In genomic region chr1:212594640-212595039, GRCh38 we compare ENCODE assay signal across 19 cellular contexts. TPM values are rescaled to one million over a fixed set of nuclear protein-coding genes. Genes with fewer than 3 reads are reported as not detected.
DNase-seq lines count a peak whose midpoint lies in the region; ATAC-seq, FAIRE-seq and TF ChIP-seq lines count a peak whose summit lies in the region.
"Had no signal": no experiment of that assay in that cellular context is flagged by ENCODE, and none has a peak within 500 bp of the region (broad histone marks: within the 10 kb centered on the region; RNA-seq: fewer than 3 reads in every experiment).

No MANE protein-coding gene starts in this region.

- FAIRE-seq in A549 (lab: Jason Lieb, UNC) (no peak), GM19239 (lab: Jason Lieb, UNC) (peak; percentile 31)
- FAIRE-seq: K562 had no signal

- no peaks in the 10 kb centered on the region for H3K79me1 ChIP-seq in mesendoderm (ENCODE audit: low read length)

- no peak overlapping the region for H2AK5ac ChIP-seq in mesendoderm (ENCODE audit: low read length)

- no peak overlapping the region for H2BK120ac ChIP-seq in mesendoderm (ENCODE audit: low read depth, low read length)

- H3K4me1 ChIP-seq in A549 (peaks cover 30% of the 10 kb centered on the region), SJSA1 (replicated peaks) (peaks cover 22% of the 10 kb centered on the region), mesendoderm (ENCODE audit: control insufficient read depth, low read depth, low read length) (peaks cover 2% of the 10 kb centered on the region)

- H3K4me3 ChIP-seq in A549 (no peak overlapping the region), SJSA1 (no peak overlapping the region), mesendoderm (ENCODE audit: low read length) (no peak overlapping the region)
- H3K4me3 ChIP-seq: GM23248, K562 had no signal

- ATAC-seq in A549 (no peak), HG03039 (IDR thresholded peaks at IDR 0.05; ENCODE audit: unreplicated experiment) (no peak), HG03439 (IDR thresholded peaks at IDR 0.05; ENCODE audit: unreplicated experiment) (no peak)

- H3K36me3 ChIP-seq in SJSA1 (no peaks in the 10 kb centered on the region), mesendoderm (ENCODE audit: control insufficient read depth, insufficient read depth, low read length) (no peaks in the 10 kb centered on the region)

- CTCF ChIA-PET in A549 (lab: Yijun Ruan, JAX), result interaction anchor here (0.8 to 2.5 kb wide), 9 partner anchors 8 to 139 kb away, joined by 3 to 17 read pairs (median 5); no protein-coding TSS in a partner anchor

- H3K56ac ChIP-seq in mesendoderm (ENCODE audit: low read length), result no peak overlapping the region

- no peak overlapping the region for H3K4ac ChIP-seq in mesendoderm (ENCODE audit: low read depth, low read length)

- TF ChIP-seq POLR2A in A549 (IDR thresholded peaks at IDR 0.05; ENCODE audit: low read length), result no peak

- no peak for TF ChIP-seq EP300 in A549 (IDR thresholded peaks at IDR 0.05)

- no peaks in the 10 kb centered on the region for H3K27me3 ChIP-seq in SJSA1 (replicated peaks)
- no peaks in the 10 kb centered on the region for H3K27me3 ChIP-seq in mesendoderm (ENCODE audit: insufficient read depth, low read length, poor library complexity)

- no peak overlapping the region for H2BK15ac ChIP-seq in mesendoderm (replicated peaks; ENCODE audit: low read depth)

- H4K5ac ChIP-seq in mesendoderm (ENCODE audit: low read length), result no peak overlapping the region

- no peaks in the 10 kb centered on the region for H3K79me2 ChIP-seq in mesendoderm (ENCODE audit: control insufficient read depth, insufficient read depth, low read length)

- H2BK5ac ChIP-seq in mesendoderm (ENCODE audit: low read length), result no peak overlapping the region

- H3K9me3 ChIP-seq in A549 (no peaks in the 10 kb centered on the region), SJSA1 (replicated peaks) (no peaks in the 10 kb centered on the region)

- peak overlapping the region; percentile 28 for H4K8ac ChIP-seq in mesendoderm (ENCODE audit: low read depth, low read length)

- no peak for TF ChIP-seq RAD21 in A549 (conservative IDR thresholded peaks at IDR 0.05 in 1 of 2, IDR thresholded peaks at IDR 0.05 in 1 of 2)

- POLR2A ChIA-PET in A549 (lab: Yijun Ruan, JAX), result interaction anchor here (1.1 kb wide), 1 partner anchor 14 kb away, joined by 6 read pairs; the partner anchor contains the start of gene ATF3

- no peak overlapping the region for H3K18ac ChIP-seq in mesendoderm (ENCODE audit: low read length)

- H3K9ac ChIP-seq in mesendoderm (ENCODE audit: low read length), result no peak overlapping the region
- H3K9ac ChIP-seq: GM23248 had no signal

- DNase-seq in A549 (ENCODE audit: low read depth in 1 of 2, low spot score in 1 of 2) (no peak), GM19239 (ENCODE audit: insufficient read length, low spot score) (no peak), SJSA1 (ENCODE audit: low read depth in 1 of 2, low spot score in 2 of 2) (no peak), mesendoderm (no peak), dermis blood vessel endothelial cell (no peak), NCI-H128 (lab: John Stamatoyannopoulos, UW; ENCODE audit: unreplicated experiment) (no peak)
- DNase-seq: C1 segment of cervical spinal cord; CD8-positive, alpha-beta memory T cell; DMS79 treated with DMSO at 0.1 percent for 48 hours; GM23248; NCI-H1105; NCI-H1694; NCI-H2081 treated with DMSO at 0.1 percent for 48 hours; NCI-H446 treated with DMSO at 0.1 percent for 48 hours; NCI-H748 treated with DMSO at 0.1 percent for 48 hours; SIG-M5 had no signal

- no peak for TF ChIP-seq CTCF in A549 (IDR thresholded peaks at IDR 0.05)

- H3K27ac ChIP-seq in A549 (peak overlapping the region; percentile 36 to 79; a peak in 4 of 6 replicates), SJSA1 (peak overlapping the region; percentile 100; the same call in 1 of the 2 replicates), mesendoderm (ENCODE audit: low read depth, low read length) (no peak overlapping the region)

- no peak overlapping the region for H3K23ac ChIP-seq in mesendoderm (ENCODE audit: low read length)

- WGBS in A549 (ENCODE audit: missing lambda C conversion rate), result 85% methylated on average over 3 of the region's 3 CpGs
- WGBS in mesendoderm (ENCODE audit: extremely low coverage, insufficient coverage, low lambda C conversion rate), result no CpG with 5 or more reads among the region's 3 CpGs

- H3K4me2 ChIP-seq in A549 (no peak overlapping the region), mesendoderm (ENCODE audit: low read length) (no peak overlapping the region)

TF ChIP-seq in A549, 52 proteins besides CTCF, POLR2A, EP300 and RAD21:
- TF ChIP-seq CHD2 (IDR thresholded peaks at IDR 0.05; ENCODE audit: low read length, partially characterized antibody), result no peak
- TF ChIP-seq NR3C1 (IDR thresholded peaks at IDR 0.05), result no peak
- no peak for TF ChIP-seq NFE2L2 (conservative IDR thresholded peaks at IDR 0.05; ENCODE audit: low read length)
- TF ChIP-seq CEBPB (IDR thresholded peaks at IDR 0.05), result no peak
- TF ChIP-seq EHMT2 (IDR thresholded peaks at IDR 0.05; ENCODE audit: low read depth), result no peak
- no peak for TF ChIP-seq RARB (CRISPR knock-in tag; IDR thresholded peaks at IDR 0.05)
- no peak for TF ChIP-seq ATOH8 (CRISPR knock-in tag; IDR thresholded peaks at IDR 0.05; ENCODE audit: low read depth)
- TF ChIP-seq TFCP2L1 (CRISPR knock-in tag; IDR thresholded peaks at IDR 0.05), result no peak
- no peak for TF ChIP-seq NPAS2 (CRISPR knock-in tag; IDR thresholded peaks at IDR 0.05; ENCODE audit: borderline replicate concordance)
- TF ChIP-seq REST (IDR thresholded peaks at IDR 0.05), result no peak
- no peak for TF ChIP-seq HDAC2 (IDR thresholded peaks at IDR 0.05)
- no peak for TF ChIP-seq MAZ (IDR thresholded peaks at IDR 0.05; ENCODE audit: borderline replicate concordance, low read depth, low read length)
- no peak for TF ChIP-seq POLR2AphosphoS2 (conservative IDR thresholded peaks at IDR 0.05; ENCODE audit: low read length)
- TF ChIP-seq PHF8 (IDR thresholded peaks at IDR 0.05; ENCODE audit: borderline replicate concordance, low read depth), result no peak
- no peak for TF ChIP-seq CBX8 (IDR thresholded peaks at IDR 0.05)

RNA-seq across cellular contexts. Expression of gene ATF3, which starts 13.9 kb away (rescaled TPM):
- polyA plus RNA-seq in A549 (2011; rRNA removed) (33.4 and 62.9 TPM in 2 replicates), A549 (2017; fragmentation: RNase III; extraction: RNeasy Plus Mini Kit Qiagen cat#74134 plus additional on column Dnase treatment) (4.4 to 5.0 TPM (median 4.7 TPM) in 3 replicates)
- polyA plus RNA-seq in A549 (2012; cell fraction: cytosol; rRNA removed), result 29.2 and 44.9 TPM in 2 replicates
- 81.6 and 101 TPM in 2 replicates for polyA plus RNA-seq in A549 (2012; cell fraction: nucleus; rRNA removed)
- polyA minus RNA-seq in A549 (2011; rRNA and poly(A)+ RNA removed), result 106 and 171 TPM in 2 replicates
- 10.1 and 14.9 TPM in 2 replicates for total RNA-seq in SJSA1 (2014; rRNA removed; shearing (Covaris generic))
- 19.0 TPM for polyA plus RNA-seq in mesendoderm (2013, experiment 1 of 2)
- polyA plus RNA-seq in mesendoderm (2013, experiment 2 of 2), result 21.3 TPM
- 1.4 and 6.0 TPM in 2 replicates for total RNA-seq in dermis blood vessel endothelial cell
- polyA plus RNA-seq: CD8-positive, alpha-beta memory T cell had no signal
